ENCODE assay signal across 25 cellular contexts in genomic region chr10:12875100-12875499, GRCh38.
DNase-seq lines count a peak whose midpoint lies in the region; ATAC-seq, FAIRE-seq and TF ChIP-seq lines count a peak whose summit lies in the region.
"Had no signal": no experiment of that assay in that cellular context is flagged by ENCODE, and none has a peak within 500 bp of the region (broad histone marks: within the 10 kb centered on the region; RNA-seq: fewer than 3 reads in every experiment).

No MANE protein-coding gene starts in this region.

- CTCF ChIA-PET in OCI-LY7 (lab: Charles Lee; ENCODE audit: unreplicated experiment) = no interaction called here

- no peaks in the 10 kb centered on the region for H3K9me2 ChIP-seq in OCI-LY7 (ENCODE audit: insufficient read depth, low read length)

- FAIRE-seq in kidney (lab: Jason Lieb, UNC) = no peak
- FAIRE-seq: GM19239 had no signal

- no peaks in the 10 kb centered on the region for H3K79me2 ChIP-seq in OCI-LY7 (ENCODE audit: insufficient read depth, low read depth, low read length)

- POLR2A ChIA-PET in OCI-LY7 (lab: Charles Lee) = interaction anchor here (0.7 to 1.2 kb wide), 2 partner anchors 8 to 451 kb away, joined by 3 to 4 read pairs; no protein-coding TSS in a partner anchor

- H3K27me3 ChIP-seq in right atrium auricular region (no peaks in the 10 kb centered on the region), ascending aorta (no peaks in the 10 kb centered on the region), uterus (no peaks in the 10 kb centered on the region)
- H3K27me3 ChIP-seq: esophagus muscularis mucosa, neural progenitor cell, Peyer's patch, vagina had no signal

- no peak overlapping the region for H3K4me2 ChIP-seq in OCI-LY7 (ENCODE audit: low read length)
- H3K4me2 ChIP-seq: neural progenitor cell had no signal

- ATAC-seq in left cardiac atrium (peak; percentile 42 to 91), GM21390 (IDR thresholded peaks at IDR 0.05; ENCODE audit: unreplicated experiment) (no peak)
- ATAC-seq: activated naive CD4-positive, alpha-beta T cell treated with anti-CD3 and anti-CD28 coated beads, Interleukin-2, amount 50 U/mL, for 72 hours; stimulated activated naive CD8-positive, alpha-beta T cell treated with anti-CD3 and anti-CD28 coated beads, Interleukin-15, amount 100 ng/mL, for 72 hours had no signal

- no peaks in the 10 kb centered on the region for H4K20me1 ChIP-seq in OCI-LY7 (ENCODE audit: insufficient read depth, low read length)

- no peak overlapping the region for H2AFZ ChIP-seq in OCI-LY7 (ENCODE audit: low read length)
- H2AFZ ChIP-seq: neural progenitor cell had no signal

- H3K9me3 ChIP-seq in right atrium auricular region (peaks cover 0 to 6% of the 10 kb centered on the region in 2 donors), ascending aorta (no peaks in the 10 kb centered on the region), kidney (ENCODE audit: control insufficient read depth in 1 of 2, low read length in 2 of 2) (no peaks in the 10 kb centered on the region), uterus (no peaks in the 10 kb centered on the region), OCI-LY7 (ENCODE audit: low read length) (no peaks in the 10 kb centered on the region)
- H3K9me3 ChIP-seq: esophagus muscularis mucosa, Peyer's patch, vagina had no signal

- no peak for TF ChIP-seq POLR2A in uterus (IDR thresholded peaks at IDR 0.05)

- H3K27ac ChIP-seq in right atrium auricular region (no peak overlapping the region), ascending aorta (peak overlapping the region; percentile 10 to 22), kidney (ENCODE audit: low read depth in 2 of 2, low read length in 2 of 2) (no peak overlapping the region), uterus (peak overlapping the region; percentile 34 to 35), OCI-LY7 (ENCODE audit: low read depth, low read length, poor library complexity, severe bottlenecking) (no peak overlapping the region)
- H3K27ac ChIP-seq: heart right ventricle, neural progenitor cell, Peyer's patch had no signal

- no peak for DNase-seq in left cardiac atrium
- DNase-seq in right atrium auricular region (ENCODE audit: low spot score) = no peak
- DNase-seq in ascending aorta (ENCODE audit: low spot score in 2 of 2) = no peak
- DNase-seq in kidney = peak; percentile 68
- DNase-seq in uterus = peak; percentile 20 to 45
- DNase-seq in OCI-LY7 (ENCODE audit: low spot score) = no peak
- DNase-seq in NCI-H524 treated with DMSO at 0.1 percent for 48 hours (lab: John Stamatoyannopoulos, UW) = no peak
- DNase-seq: ACHN; activated CD4-positive, alpha-beta T cell treated with anti-CD3 and anti-CD28 coated beads, Interleukin-2, amount 50 U/mL, for 4 hours; activated T-cell treated with anti-CD3 and anti-CD28 coated beads, Interleukin-2, amount 50 U/mL, for 1 hour; CD4-positive, alpha-beta memory T cell; DMS79 treated with DMSO at 0.1 percent for 48 hours; effector CD4-positive, alpha-beta T cell; heart right ventricle; islet precursor cell; NCI-H774; Peyer's patch; retina; stimulated activated naive CD8-positive, alpha-beta T cell treated with anti-CD3 and anti-CD28 coated beads, Interleukin-15, amount 100 ng/mL, for 72 hours had no signal

- H3K4me3 ChIP-seq in right atrium auricular region = no peak overlapping the region
- H3K4me3 ChIP-seq in ascending aorta = no peak overlapping the region
- H3K4me3 ChIP-seq in kidney (ENCODE audit: low read length in 2 of 2) = no peak overlapping the region
- H3K4me3 ChIP-seq in uterus = no peak overlapping the region
- H3K4me3 ChIP-seq in OCI-LY7 (ENCODE audit: low read depth, low read length, poor library complexity, severe bottlenecking) = no peak overlapping the region
- H3K4me3 ChIP-seq: esophagus muscularis mucosa, heart right ventricle, neural progenitor cell, Peyer's patch, vagina had no signal

- BruUV-seq in OCI-LY7 (replicated peaks; lab: Mats Ljungman, UMichigan) = no TSS peak

- no peaks in the 10 kb centered on the region for H3K36me3 ChIP-seq in right atrium auricular region
- H3K36me3 ChIP-seq in ascending aorta = no peaks in the 10 kb centered on the region
- H3K36me3 ChIP-seq in kidney (ENCODE audit: control insufficient read depth in 1 of 2, insufficient read depth in 2 of 2, low read length in 2 of 2) = no peaks in the 10 kb centered on the region
- no peaks in the 10 kb centered on the region for H3K36me3 ChIP-seq in uterus
- H3K36me3 ChIP-seq in OCI-LY7 (ENCODE audit: insufficient read depth, low read length) = no peaks in the 10 kb centered on the region
- H3K36me3 ChIP-seq: esophagus muscularis mucosa, heart right ventricle, neural progenitor cell, Peyer's patch, vagina had no signal

- H3K4me1 ChIP-seq in right atrium auricular region (no peaks in the 10 kb centered on the region), ascending aorta (peaks cover 0 to 22% of the 10 kb centered on the region in 2 donors), kidney (ENCODE audit: control insufficient read depth in 1 of 2, insufficient read depth in 1 of 2, low read depth in 1 of 2, low read length in 2 of 2) (no peaks in the 10 kb centered on the region), uterus (peaks cover 7 to 9% of the 10 kb centered on the region in 2 donors), OCI-LY7 (ENCODE audit: insufficient read depth, low read length, poor library complexity, severe bottlenecking) (no peaks in the 10 kb centered on the region)
- H3K4me1 ChIP-seq: neural progenitor cell, Peyer's patch had no signal

- TF ChIP-seq CTCF in right atrium auricular region (IDR thresholded peaks at IDR 0.05) = no peak
- TF ChIP-seq CTCF in ascending aorta (IDR thresholded peaks at IDR 0.05) = no peak
- no peak for TF ChIP-seq CTCF in kidney (IDR thresholded peaks at IDR 0.05; ENCODE audit: borderline replicate concordance, extremely low read depth, insufficient read depth)
- TF ChIP-seq CTCF in uterus (IDR thresholded peaks at IDR 0.05) = no peak
- TF ChIP-seq CTCF in OCI-LY7 (conservative IDR thresholded peaks at IDR 0.05; ENCODE audit: low read length) = no peak

- no peak overlapping the region for H3K9ac ChIP-seq in kidney (ENCODE audit: low read length in 2 of 2)
- H3K9ac ChIP-seq: neural progenitor cell had no signal

- intact Hi-C loops in left cardiac atrium (cut with DNase I) (no loop called here), ascending aorta (cut with DNase I) (no loop called here), kidney (cut with DNase I) (no loop called here), uterus (cut with DNase I; ENCODE audit: low total_unique reads) (no loop called here), OCI-LY7 (cut with micrococcal nuclease; ENCODE audit: unreplicated experiment) (no loop called here)

Comparison
In these comparisons a context has a peak if more than half of its experiments do, and no peak if none do; other contexts are left out.
1. DNase-seq: peak in kidney (single experiment) and uterus (2 of 2); none in left cardiac atrium (single experiment), right atrium auricular region (single experiment), ascending aorta (0 of 2), OCI-LY7 (single experiment) and NCI-H524 treated with DMSO at 0.1 percent for 48 hours (single experiment).
2. H3K27ac ChIP-seq: peak in ascending aorta (2 of 2) and uterus (2 of 2); none in right atrium auricular region (0 of 2), kidney (0 of 2) and OCI-LY7 (single experiment).